ENCODE assay signal across 9 cellular contexts in genomic region chr12:64010069-64010686, GRCh38.
DNase-seq lines count a peak whose midpoint lies in the region; ATAC-seq and TF ChIP-seq lines count a peak whose summit lies in the region.
"Had no signal": no experiment of that assay in that cellular context is flagged by ENCODE, and none has a peak within 500 bp of the region (broad histone marks: within the 10 kb centered on the region; RNA-seq: fewer than 3 reads in every experiment).

No MANE protein-coding gene starts in this region.

- peak; percentile 48 for DNase-seq in AG10803 (ENCODE audit: low read depth)
- peak; percentile 75 for DNase-seq in fibroblast of mammary gland (ENCODE audit: low read depth)
- no peak for DNase-seq in NCI-H774 (lab: John Stamatoyannopoulos, UW)
- no peak for DNase-seq in activated CD4-positive, alpha-beta T cell treated with anti-CD3 and anti-CD28 coated beads for 36 hours
- DNase-seq in D341Med (ENCODE audit: low spot score): no peak
- no peak for DNase-seq in UCSD-AML1 (lab: John Stamatoyannopoulos, UW; ENCODE audit: unreplicated experiment)
- DNase-seq: CD4-positive, CD25-positive, alpha-beta regulatory T cell had no signal

- H3K4me3 ChIP-seq in AG10803 (ENCODE audit: low read length) (no peak overlapping the region), fibroblast of mammary gland (ENCODE audit: control insufficient read depth, low read depth, low read length) (no peak overlapping the region)

- H3K36me3 Mint-ChIP-seq in activated CD4-positive, alpha-beta T cell treated with anti-CD3 and anti-CD28 coated beads for 36 hours (ENCODE audit: low read depth): no peaks in the 10 kb centered on the region
- H3K36me3 Mint-ChIP-seq: CD4-positive, CD25-positive, alpha-beta regulatory T cell had no signal

- no peak overlapping the region for H3K4me3 Mint-ChIP-seq in activated CD4-positive, alpha-beta T cell treated with anti-CD3 and anti-CD28 coated beads for 36 hours
- H3K4me3 Mint-ChIP-seq: CD4-positive, CD25-positive, alpha-beta regulatory T cell had no signal

- H3K9me3 Mint-ChIP-seq in activated CD4-positive, alpha-beta T cell treated with anti-CD3 and anti-CD28 coated beads for 36 hours (ENCODE audit: low read depth): no peaks in the 10 kb centered on the region
- H3K9me3 Mint-ChIP-seq: CD4-positive, CD25-positive, alpha-beta regulatory T cell had no signal

- CTCF ChIA-PET in activated CD4-positive, alpha-beta T cell treated with anti-CD3 and anti-CD28 coated beads for 36 hours (lab: Charles Lee): interaction anchor here (0.6 kb wide), 1 partner anchor 27 kb away, joined by 3 read pairs; no protein-coding TSS in a partner anchor

- TF ChIP-seq CTCF in AG10803 (conservative IDR thresholded peaks at IDR 0.05; ENCODE audit: low read length) (no peak), fibroblast of mammary gland (conservative IDR thresholded peaks at IDR 0.05; ENCODE audit: control insufficient read depth, insufficient read depth, low read depth, low read length) (no peak)

- no peak overlapping the region for H3K27ac Mint-ChIP-seq in activated CD4-positive, alpha-beta T cell treated with anti-CD3 and anti-CD28 coated beads for 36 hours
- H3K27ac Mint-ChIP-seq: CD4-positive, CD25-positive, alpha-beta regulatory T cell had no signal

- no peaks in the 10 kb centered on the region for H3K4me1 Mint-ChIP-seq in activated CD4-positive, alpha-beta T cell treated with anti-CD3 and anti-CD28 coated beads for 36 hours
- H3K4me1 Mint-ChIP-seq: CD4-positive, CD25-positive, alpha-beta regulatory T cell had no signal

- POLR2A ChIA-PET in activated CD4-positive, alpha-beta T cell treated with anti-CD3 and anti-CD28 coated beads for 36 hours (lab: Charles Lee): no interaction called here

- intact Hi-C loops in activated CD4-positive, alpha-beta T cell treated with anti-CD3 and anti-CD28 coated beads for 36 hours (cut with DNase I, micrococcal nuclease): no loop called here

- ATAC-seq in GM21528 (IDR thresholded peaks at IDR 0.05; ENCODE audit: low FRiP score, unreplicated experiment) (peak; percentile 89), HG03460 (IDR thresholded peaks at IDR 0.05; ENCODE audit: unreplicated experiment) (peak; percentile 92)
- ATAC-seq in activated CD4-positive, alpha-beta T cell treated with anti-CD3 and anti-CD28 coated beads for 36 hours: no peak

- no peaks in the 10 kb centered on the region for H3K27me3 Mint-ChIP-seq in activated CD4-positive, alpha-beta T cell treated with anti-CD3 and anti-CD28 coated beads for 36 hours

Comparison
In these comparisons a context has a peak if more than half of its experiments do, and no peak if none do; other contexts are left out.
1. DNase-seq: peak in AG10803 (single experiment) and fibroblast of mammary gland (single experiment); none in NCI-H774 (single experiment), activated CD4-positive, alpha-beta T cell treated with anti-CD3 and anti-CD28 coated beads for 36 hours (single experiment), D341Med (single experiment) and UCSD-AML1 (single experiment).